15 cellular contexts compared by ENCODE assay signal in the genomic region with DNA sequence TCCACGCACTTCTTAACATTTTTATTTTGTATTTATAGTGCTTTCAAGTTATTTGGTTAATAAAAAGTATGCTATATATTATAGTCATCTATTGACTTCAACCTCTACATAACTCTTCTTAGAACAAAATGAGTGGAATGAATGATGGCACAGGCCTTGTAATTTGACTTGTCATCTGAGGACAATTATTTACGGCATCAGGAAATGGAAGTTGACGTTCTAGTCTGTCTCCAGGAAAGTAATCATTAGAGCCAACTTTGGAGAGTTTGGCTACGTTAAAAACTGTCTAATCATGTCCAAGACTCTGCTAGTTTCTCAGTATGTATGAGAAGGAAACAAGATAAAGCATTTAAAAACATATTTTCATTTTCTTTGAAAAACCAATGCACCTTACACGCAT.
A peak's percentile ranks its signal among the peaks of the same experiment; 100 is the strongest.
DNase-seq lines count a peak whose midpoint lies in the region; ATAC-seq and TF ChIP-seq lines count a peak whose summit lies in the region.
"Had no signal": no experiment of that assay in that cellular context is flagged by ENCODE, and none has a peak within 500 bp of the region (broad histone marks: within the 10 kb centered on the region; RNA-seq: fewer than 3 reads in every experiment).

No MANE protein-coding gene starts in this region.

- H3K36me3 Mint-ChIP-seq in stimulated activated memory B cell treated with anti-CD40 and anti-IgM and Interleukin-4, amounts not matched to agents 10 μg/mL and 1 μg/mL and 100 μg/mL, for 72 hours = peaks cover 9% of the 10 kb centered on the region

- H3K9me3 ChIP-seq in Peyer's patch = no peaks in the 10 kb centered on the region
- no peaks in the 10 kb centered on the region for H3K9me3 ChIP-seq in lower lobe of right lung
- H3K9me3 ChIP-seq in thoracic aorta = no peaks in the 10 kb centered on the region

- intact Hi-C loops in lower lobe of right lung (cut with DNase I) = no loop called here

- H3K9me3 Mint-ChIP-seq in stimulated activated memory B cell treated with anti-CD40 and anti-IgM and Interleukin-4, amounts not matched to agents 10 μg/mL and 1 μg/mL and 100 μg/mL, for 72 hours = no peaks in the 10 kb centered on the region
- H3K9me3 Mint-ChIP-seq: memory B cell; natural killer cell treated with Interleukin-12 subunit alpha and Interleukin-12 subunit beta and Interleukin-15 and Interleukin-18, amount 100 ng/mL, for 72 hours had no signal

- peaks cover 15% of the 10 kb centered on the region for H3K4me1 Mint-ChIP-seq in stimulated activated memory B cell treated with anti-CD40 and anti-IgM and Interleukin-4, amounts not matched to agents 10 μg/mL and 1 μg/mL and 100 μg/mL, for 72 hours

- peak overlapping the region in 3 of 4 donors; percentile 2 to 52 (median 23) for H3K27ac ChIP-seq in Peyer's patch
- peak overlapping the region; percentile 3 for H3K27ac ChIP-seq in lower lobe of right lung
- peak overlapping the region; percentile 67 to 78 for H3K27ac ChIP-seq in thoracic aorta

- no peak overlapping the region for H3K4me3 Mint-ChIP-seq in stimulated activated memory B cell treated with anti-CD40 and anti-IgM and Interleukin-4, amounts not matched to agents 10 μg/mL and 1 μg/mL and 100 μg/mL, for 72 hours
- H3K4me3 Mint-ChIP-seq: memory B cell; natural killer cell treated with Interleukin-12 subunit alpha and Interleukin-12 subunit beta and Interleukin-15 and Interleukin-18, amount 100 ng/mL, for 72 hours had no signal

- H3K27me3 Mint-ChIP-seq in stimulated activated memory B cell treated with anti-CD40 and anti-IgM and Interleukin-4, amounts not matched to agents 10 μg/mL and 1 μg/mL and 100 μg/mL, for 72 hours = no peaks in the 10 kb centered on the region
- H3K27me3 Mint-ChIP-seq: memory B cell; natural killer cell treated with Interleukin-12 subunit alpha and Interleukin-12 subunit beta and Interleukin-15 and Interleukin-18, amount 100 ng/mL, for 72 hours had no signal

- H3K4me3 ChIP-seq in Peyer's patch = no peak overlapping the region
- H3K4me3 ChIP-seq in lower lobe of right lung = no peak overlapping the region
- H3K4me3 ChIP-seq in thoracic aorta = peak overlapping the region; percentile 14

- no peaks in the 10 kb centered on the region for H3K36me3 ChIP-seq in Peyer's patch
- H3K36me3 ChIP-seq in lower lobe of right lung = no peaks in the 10 kb centered on the region
- no peaks in the 10 kb centered on the region for H3K36me3 ChIP-seq in thoracic aorta

- no peaks in the 10 kb centered on the region for H3K4me1 ChIP-seq in Peyer's patch
- no peaks in the 10 kb centered on the region for H3K4me1 ChIP-seq in lower lobe of right lung
- peaks cover 24 to 39% of the 10 kb centered on the region in 2 donors for H3K4me1 ChIP-seq in thoracic aorta (ENCODE audit: control insufficient read depth in 1 of 2, low read depth in 2 of 2)

- TF ChIP-seq CTCF in Peyer's patch (IDR thresholded peaks at IDR 0.05) (no peak), lower lobe of right lung (IDR thresholded peaks at IDR 0.05) (no peak), thoracic aorta (IDR thresholded peaks at IDR 0.05) (no peak)

- no peak overlapping the region for H3K27ac Mint-ChIP-seq in stimulated activated memory B cell treated with anti-CD40 and anti-IgM and Interleukin-4, amounts not matched to agents 10 μg/mL and 1 μg/mL and 100 μg/mL, for 72 hours
- H3K27ac Mint-ChIP-seq: memory B cell; natural killer cell treated with Interleukin-12 subunit alpha and Interleukin-12 subunit beta and Interleukin-15 and Interleukin-18, amount 100 ng/mL, for 72 hours had no signal

- no peak for TF ChIP-seq POLR2A in Peyer's patch (IDR thresholded peaks at IDR 0.05)

- DNase-seq in Peyer's patch (no peak), fibroblast of gingiva (ENCODE audit: low read depth) (peak; percentile 7), lower lobe of right lung (no peak), thoracic aorta (ENCODE audit: low spot score) (no peak), H4 (ENCODE audit: low spot score) (no peak), NCI-H2107 treated with DMSO at 0.1 percent for 48 hours (lab: John Stamatoyannopoulos, UW; ENCODE audit: unreplicated experiment) (no peak)
- no peak for DNase-seq in activated naive CD4-positive, alpha-beta T cell treated with Interleukin-2 at 50 U/mL for 16 hours
- DNase-seq: amniotic stem cell, Calu3, NCI-H146, SHP77 had no signal

- ATAC-seq in lower lobe of right lung (no peak), thoracic aorta (ENCODE audit: insufficient number of reproducible peaks, low FRiP score, low read depth) (no peak)
- ATAC-seq in stimulated activated memory B cell treated with anti-CD40 and anti-IgM and Interleukin-4, amounts not matched to agents 10 μg/mL and 1 μg/mL and 100 μg/mL, for 72 hours = no peak
- ATAC-seq: activated CD4-positive, CD25-positive, alpha-beta regulatory T cell treated with anti-CD3 and anti-CD28 coated beads, Interleukin-2, amount 50 U/mL, for 24 hours; natural killer cell treated with Interleukin-12 subunit alpha and Interleukin-12 subunit beta and Interleukin-15 and Interleukin-18, amount 100 ng/mL, for 72 hours had no signal

- H3K27me3 ChIP-seq in Peyer's patch (no peaks in the 10 kb centered on the region), lower lobe of right lung (ENCODE audit: low read depth) (no peaks in the 10 kb centered on the region), thoracic aorta (replicated peaks; ENCODE audit: insufficient read depth) (no peaks in the 10 kb centered on the region)

Comparison
In these comparisons a context has a peak if more than half of its experiments do, and no peak if none do; other contexts are left out.
1. H3K27ac ChIP-seq: peak in every context shown above with its lines; median percentile 72 in thoracic aorta; 23 in Peyer's patch; 3 in lower lobe of right lung.